34 cellular contexts compared by ENCODE assay signal in the genomic region with DNA sequence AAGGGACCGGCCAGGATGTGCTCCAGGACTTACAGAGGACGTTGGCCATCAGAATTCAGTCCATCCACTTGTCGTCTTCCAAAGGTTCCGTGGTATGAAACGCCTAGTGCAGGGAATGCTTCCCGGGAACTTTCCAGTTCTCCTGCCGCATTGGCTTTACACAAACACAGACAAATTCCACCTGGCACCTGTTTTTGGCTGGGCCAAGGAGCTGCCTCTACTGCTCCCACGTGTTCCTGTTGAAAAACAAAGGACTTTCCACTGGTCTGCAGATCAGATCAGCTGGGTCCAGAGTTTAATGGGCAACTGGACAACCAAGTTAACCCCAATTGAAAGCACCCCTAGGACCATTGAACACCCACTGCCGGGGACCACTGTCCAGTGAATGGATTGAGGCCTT.
"Had no signal": no experiment of that assay in that cellular context is flagged by ENCODE, and none has a peak within 500 bp of the region (broad histone marks: within the 10 kb centered on the region; RNA-seq: fewer than 3 reads in every experiment).

No MANE protein-coding gene starts in this region.

- H3K9ac ChIP-seq: KMS-11 had no signal

- H3K27ac ChIP-seq: KMS-11 had no signal

- H3K4me3 ChIP-seq: MG63 had no signal

- H3K4me2 ChIP-seq: KMS-11 had no signal

- H3K36me3 ChIP-seq: MG63 had no signal

- H3K27me3 ChIP-seq: MG63 had no signal

- H3K9me3 ChIP-seq: MG63 had no signal

- DNase-seq: Karpas-422, Kasumi-1, KG1, MG63, MM.1S, MV-4-11, NCI-H1048, NCI-H1092, NCI-H1092 treated with DMSO at 0.1 percent for 48 hours, NCI-H1105, NCI-H1105 treated with DMSO at 0.1 percent for 48 hours, NCI-H1417, NCI-H1417 treated with DMSO at 0.1 percent for 48 hours, NCI-H1436, NCI-H1436 treated with DMSO at 0.1 percent for 48 hours, NCI-H146, NCI-H1694, NCI-H1694 treated with DMSO at 0.1 percent for 48 hours, NCI-H187, NCI-H1930, NCI-H2029, NCI-H2029 treated with DMSO at 0.1 percent for 48 hours, NCI-H2081, NCI-H2081 treated with DMSO at 0.1 percent for 48 hours, NCI-H2107, NCI-H2171, NCI-H2171 treated with DMSO at 0.1 percent for 48 hours, NCI-H2227 treated with DMSO at 0.1 percent for 48 hours, NCI-H226, NCI-H345, NCI-H446, NCI-H446 treated with DMSO at 0.1 percent for 48 hours, NCI-H510A had no signal
